Comparison of ENCODE assay signal across 30 cellular contexts in the genomic region with DNA sequence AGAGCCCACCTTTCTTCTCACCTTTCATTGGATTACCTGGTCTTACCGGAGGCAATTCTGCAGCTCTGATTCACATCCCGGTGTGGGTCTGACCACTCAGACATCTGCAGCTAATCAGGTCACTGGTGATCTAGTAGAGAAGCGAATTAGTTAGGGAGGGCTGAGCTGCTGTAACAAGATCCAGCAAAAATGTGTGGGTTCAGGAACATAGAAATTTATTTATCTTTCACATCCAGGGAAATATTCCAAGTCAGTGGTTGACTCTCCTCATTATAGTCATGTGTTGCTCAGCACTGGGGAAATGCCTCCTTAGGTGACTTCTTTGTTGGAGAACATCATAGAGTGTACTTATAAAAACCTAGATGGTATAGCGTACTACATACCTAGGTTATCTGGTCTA.
"Had no signal": no experiment of that assay in that cellular context is flagged by ENCODE, and none has a peak within 500 bp of the region (broad histone marks: within the 10 kb centered on the region; RNA-seq: fewer than 3 reads in every experiment).

No MANE protein-coding gene starts in this region.

- H3K4me3 ChIP-seq: ascending aorta, SK-N-MC had no signal

- H3K36me3 Mint-ChIP-seq: activated CD4-positive, alpha-beta memory T cell treated with anti-CD3 and anti-CD28 coated beads for 36 hours; activated naive CD4-positive, alpha-beta T cell treated with anti-CD3 and anti-CD28 coated beads, Interleukin-2, amount 10 ng/mL, durations not matched to agents 7 days and 5 days; activated naive CD8-positive, alpha-beta T cell treated with anti-CD3 and anti-CD28 coated beads, Interleukin-2, amount 10 ng/mL, durations not matched to agents 7 days and 5 days; T-cell had no signal

- H3K4me1 Mint-ChIP-seq: activated CD4-positive, alpha-beta T cell treated with anti-CD3 and anti-CD28 coated beads, Interleukin-2, amount 10 ng/mL, durations not matched to agents 7 days and 5 days; activated naive CD4-positive, alpha-beta T cell treated with anti-CD3 and anti-CD28 coated beads, Interleukin-2, amount 10 ng/mL, durations not matched to agents 7 days and 5 days; activated T-helper 17 cell treated with anti-CD3 and anti-CD28 coated beads, Interleukin-2, amount 50 U/mL, for 72 hours; T-cell had no signal

- H3K27me3 ChIP-seq: ascending aorta had no signal

- H3K4me3 Mint-ChIP-seq: activated CD4-positive, alpha-beta memory T cell treated with anti-CD3 and anti-CD28 coated beads for 36 hours; activated CD4-positive, alpha-beta T cell treated with anti-CD3 and anti-CD28 coated beads, Interleukin-2, amount 10 ng/mL, durations not matched to agents 7 days and 5 days; activated naive CD4-positive, alpha-beta T cell treated with anti-CD3 and anti-CD28 coated beads, Interleukin-2, amount 10 ng/mL, durations not matched to agents 7 days and 5 days; activated naive CD8-positive, alpha-beta T cell treated with anti-CD3 and anti-CD28 coated beads, Interleukin-2, amount 10 ng/mL, durations not matched to agents 7 days and 5 days; activated T-helper 17 cell treated with anti-CD3 and anti-CD28 coated beads, Interleukin-2, amount 50 U/mL, for 72 hours; T-cell had no signal

- H3K27ac ChIP-seq: ascending aorta, SK-N-MC, VCaP had no signal

- DNase-seq: activated CD4-positive, alpha-beta memory T cell treated with anti-CD3 and anti-CD28 coated beads for 36 hours; activated CD4-positive, alpha-beta T cell treated with anti-CD3 and anti-CD28 coated beads, Interleukin-2, amount 10 ng/mL, durations not matched to agents 7 days and 5 days; activated CD4-positive, CD25-positive, alpha-beta regulatory T cell; activated CD8-positive, alpha-beta memory T cell treated with anti-CD3 and anti-CD28 coated beads for 24 hours; activated gamma-delta T cell; activated naive CD4-positive, alpha-beta T cell treated with anti-CD3 and anti-CD28 coated beads, Interleukin-2, amount 10 ng/mL, durations not matched to agents 7 days and 5 days; activated naive CD8-positive, alpha-beta T cell treated with anti-CD3 and anti-CD28 coated beads, Interleukin-2, amount 10 ng/mL, durations not matched to agents 7 days and 5 days; activated T-cell treated with anti-CD3 and anti-CD28 coated beads, Interleukin-2, amount 50 U/mL, for 48 hours; amniotic stem cell; central memory CD4-positive, alpha-beta T cell; Kasumi-1; KBM-7; NCI-H1092; NCI-H1417; NCI-H1930; NCI-H2171; NCI-H345; NCI-H510A; NCI-H526 treated with DMSO at 0.1 percent for 48 hours; NCI-H82; NK-92 treated with Interleukin-12 subunit alpha and Interleukin-12 subunit beta, amount 100 ng/mL, for 24 hours; OCI-M1; RPMI8226; T-cell; T-helper 2 cell; T1000 had no signal

- H3K9me3 Mint-ChIP-seq: activated CD4-positive, alpha-beta memory T cell treated with anti-CD3 and anti-CD28 coated beads for 36 hours; activated CD4-positive, alpha-beta T cell treated with anti-CD3 and anti-CD28 coated beads, Interleukin-2, amount 10 ng/mL, durations not matched to agents 7 days and 5 days; activated naive CD4-positive, alpha-beta T cell treated with anti-CD3 and anti-CD28 coated beads, Interleukin-2, amount 10 ng/mL, durations not matched to agents 7 days and 5 days; activated naive CD8-positive, alpha-beta T cell treated with anti-CD3 and anti-CD28 coated beads, Interleukin-2, amount 10 ng/mL, durations not matched to agents 7 days and 5 days; activated T-helper 17 cell treated with anti-CD3 and anti-CD28 coated beads, Interleukin-2, amount 50 U/mL, for 72 hours; T-cell had no signal

- H3K27me3 Mint-ChIP-seq: activated CD4-positive, alpha-beta memory T cell treated with anti-CD3 and anti-CD28 coated beads for 36 hours; activated CD4-positive, alpha-beta T cell treated with anti-CD3 and anti-CD28 coated beads, Interleukin-2, amount 10 ng/mL, durations not matched to agents 7 days and 5 days; activated naive CD4-positive, alpha-beta T cell treated with anti-CD3 and anti-CD28 coated beads, Interleukin-2, amount 10 ng/mL, durations not matched to agents 7 days and 5 days; activated naive CD8-positive, alpha-beta T cell treated with anti-CD3 and anti-CD28 coated beads, Interleukin-2, amount 10 ng/mL, durations not matched to agents 7 days and 5 days; activated T-helper 17 cell treated with anti-CD3 and anti-CD28 coated beads, Interleukin-2, amount 50 U/mL, for 72 hours; T-cell had no signal

- H3K36me3 ChIP-seq: ascending aorta had no signal

- H3K9me3 ChIP-seq: ascending aorta had no signal

- H3K27ac Mint-ChIP-seq: activated CD4-positive, alpha-beta memory T cell treated with anti-CD3 and anti-CD28 coated beads for 36 hours; activated CD4-positive, alpha-beta T cell treated with anti-CD3 and anti-CD28 coated beads, Interleukin-2, amount 10 ng/mL, durations not matched to agents 7 days and 5 days; activated naive CD4-positive, alpha-beta T cell treated with anti-CD3 and anti-CD28 coated beads, Interleukin-2, amount 10 ng/mL, durations not matched to agents 7 days and 5 days; activated naive CD8-positive, alpha-beta T cell treated with anti-CD3 and anti-CD28 coated beads, Interleukin-2, amount 10 ng/mL, durations not matched to agents 7 days and 5 days; activated T-helper 17 cell treated with anti-CD3 and anti-CD28 coated beads, Interleukin-2, amount 50 U/mL, for 72 hours; T-cell had no signal

- H3K4me1 ChIP-seq: ascending aorta had no signal
